In genomic region chr3:110414851-110415250, GRCh38 we compare ENCODE assay signal across 12 cellular contexts.
DNase-seq lines count a peak whose midpoint lies in the region; ATAC-seq and TF ChIP-seq lines count a peak whose summit lies in the region.
"Had no signal": no experiment of that assay in that cellular context is flagged by ENCODE, and none has a peak within 500 bp of the region (broad histone marks: within the 10 kb centered on the region; RNA-seq: fewer than 3 reads in every experiment).

No MANE protein-coding gene starts in this region.

- H3K36me3 ChIP-seq in breast epithelium (no peaks in the 10 kb centered on the region), adipocyte (ENCODE audit: control insufficient read depth, insufficient read depth, low read length, severe bottlenecking) (no peaks in the 10 kb centered on the region), tibial artery (no peaks in the 10 kb centered on the region), uterus (no peaks in the 10 kb centered on the region)

- BruUV-seq in MCF 10A (replicated peaks; lab: Mats Ljungman, UMichigan) = no TSS peak

- no peak for TF ChIP-seq CTCF in MCF 10A (IDR thresholded peaks at IDR 0.05; ENCODE audit: unreplicated experiment)
- TF ChIP-seq CTCF in breast epithelium (IDR thresholded peaks at IDR 0.05) = no peak
- TF ChIP-seq CTCF in foreskin keratinocyte (conservative IDR thresholded peaks at IDR 0.05) = no peak
- TF ChIP-seq CTCF in tibial artery (IDR thresholded peaks at IDR 0.05) = no peak
- TF ChIP-seq CTCF in uterus (IDR thresholded peaks at IDR 0.05) = no peak

- H3K27me3 Mint-ChIP-seq in MCF 10A (ENCODE audit: insufficient read depth, unreplicated experiment) = no peaks in the 10 kb centered on the region
- H3K27me3 Mint-ChIP-seq: activated CD4-positive, alpha-beta memory T cell treated with anti-CD3 and anti-CD28 coated beads, Interleukin-2, amount 10 ng/mL, durations not matched to agents 7 days and 5 days; activated naive CD4-positive, alpha-beta T cell treated with anti-CD3 and anti-CD28 coated beads, Interleukin-2, amount 10 ng/mL, durations not matched to agents 7 days and 5 days had no signal

- H3K27me3 ChIP-seq in breast epithelium (no peaks in the 10 kb centered on the region), adipocyte (replicated peaks; ENCODE audit: control insufficient read depth, insufficient read depth, low read length) (no peaks in the 10 kb centered on the region), foreskin keratinocyte (no peaks in the 10 kb centered on the region), tibial artery (no peaks in the 10 kb centered on the region), uterus (no peaks in the 10 kb centered on the region)

- H3K9me3 Mint-ChIP-seq in MCF 10A (ENCODE audit: unreplicated experiment) = peaks cover 15% of the 10 kb centered on the region
- H3K9me3 Mint-ChIP-seq: activated CD4-positive, alpha-beta memory T cell treated with anti-CD3 and anti-CD28 coated beads, Interleukin-2, amount 10 ng/mL, durations not matched to agents 7 days and 5 days; activated naive CD4-positive, alpha-beta T cell treated with anti-CD3 and anti-CD28 coated beads, Interleukin-2, amount 10 ng/mL, durations not matched to agents 7 days and 5 days; T-helper 1 cell treated with Interleukin-12 subunit alpha and Interleukin-12 subunit beta and Interleukin-4 antibody, amounts not matched to agents 30 μg/mL and 1 μg/mL, for 36 hours had no signal

- no peak overlapping the region for H3K4me3 Mint-ChIP-seq in MCF 10A (ENCODE audit: unreplicated experiment)
- H3K4me3 Mint-ChIP-seq: activated CD4-positive, alpha-beta memory T cell treated with anti-CD3 and anti-CD28 coated beads, Interleukin-2, amount 10 ng/mL, durations not matched to agents 7 days and 5 days; activated naive CD4-positive, alpha-beta T cell treated with anti-CD3 and anti-CD28 coated beads, Interleukin-2, amount 10 ng/mL, durations not matched to agents 7 days and 5 days; T-helper 1 cell treated with Interleukin-12 subunit alpha and Interleukin-12 subunit beta and Interleukin-4 antibody, amounts not matched to agents 30 μg/mL and 1 μg/mL, for 36 hours had no signal

- peak; percentile 96 for ATAC-seq in foreskin keratinocyte
- ATAC-seq in HG02642 (IDR thresholded peaks at IDR 0.05; ENCODE audit: poor library complexity, unreplicated experiment) = no peak

- no peaks in the 10 kb centered on the region for H3K4me1 ChIP-seq in breast epithelium
- H3K4me1 ChIP-seq in adipocyte (ENCODE audit: control insufficient read depth, insufficient read depth, low read length) = peaks cover 33% of the 10 kb centered on the region
- H3K4me1 ChIP-seq in foreskin keratinocyte = peaks cover 30% of the 10 kb centered on the region
- H3K4me1 ChIP-seq in tibial artery = peaks cover 0 to 44% (median 10%) of the 10 kb centered on the region in 4 donors
- H3K4me1 ChIP-seq in uterus = no peaks in the 10 kb centered on the region

- H3K9me3 ChIP-seq in breast epithelium (no peaks in the 10 kb centered on the region), adipocyte (ENCODE audit: control insufficient read depth, low read length) (no peaks in the 10 kb centered on the region), tibial artery (no peaks in the 10 kb centered on the region), uterus (no peaks in the 10 kb centered on the region)

- DNase-seq in MCF 10A (ENCODE audit: unreplicated experiment) (peak; percentile 65), breast epithelium (ENCODE audit: low spot score in 2 of 2) (no peak), adipocyte (ENCODE audit: low read depth) (peak; percentile 57), foreskin keratinocyte (peak; percentile 63 to 85), tibial artery (no peak), uterus (no peak), AML-193 (lab: John Stamatoyannopoulos, UW) (no peak)
- DNase-seq: activated CD4-positive, alpha-beta memory T cell treated with anti-CD3 and anti-CD28 coated beads, Interleukin-2, amount 10 ng/mL, durations not matched to agents 7 days and 5 days; activated naive CD4-positive, alpha-beta T cell treated with anti-CD3 and anti-CD28 coated beads, Interleukin-2, amount 10 ng/mL, durations not matched to agents 7 days and 5 days; NCI-H146 had no signal

- TF ChIP-seq POLR2A in breast epithelium (IDR thresholded peaks at IDR 0.05) = no peak
- TF ChIP-seq POLR2A in uterus (IDR thresholded peaks at IDR 0.05) = no peak

- H3K4me1 Mint-ChIP-seq in MCF 10A (ENCODE audit: insufficient read depth, unreplicated experiment) = peaks cover 30% of the 10 kb centered on the region
- H3K4me1 Mint-ChIP-seq: activated CD4-positive, alpha-beta memory T cell treated with anti-CD3 and anti-CD28 coated beads, Interleukin-2, amount 10 ng/mL, durations not matched to agents 7 days and 5 days; activated naive CD4-positive, alpha-beta T cell treated with anti-CD3 and anti-CD28 coated beads, Interleukin-2, amount 10 ng/mL, durations not matched to agents 7 days and 5 days had no signal

- peak overlapping the region; percentile 96 for H3K27ac Mint-ChIP-seq in MCF 10A (ENCODE audit: low read depth, unreplicated experiment)
- H3K27ac Mint-ChIP-seq: activated CD4-positive, alpha-beta memory T cell treated with anti-CD3 and anti-CD28 coated beads, Interleukin-2, amount 10 ng/mL, durations not matched to agents 7 days and 5 days; activated naive CD4-positive, alpha-beta T cell treated with anti-CD3 and anti-CD28 coated beads, Interleukin-2, amount 10 ng/mL, durations not matched to agents 7 days and 5 days; T-helper 1 cell treated with Interleukin-12 subunit alpha and Interleukin-12 subunit beta and Interleukin-4 antibody, amounts not matched to agents 30 μg/mL and 1 μg/mL, for 36 hours had no signal

- CTCF ChIA-PET in MCF 10A (lab: Yijun Ruan, JAX) = interaction anchor here (0.6 to 0.9 kb wide), 2 partner anchors 112 to 658 kb away, joined by 3 read pairs; no protein-coding TSS in a partner anchor

- H3K9ac ChIP-seq in adipocyte (ENCODE audit: low read length) = peak overlapping the region; percentile 9

- intact Hi-C loops in MCF 10A (cut with micrococcal nuclease) = loop anchor here (10.0 kb wide), 2 partner anchors 110 to 660 kb away; partner anchors contain the start of gene NECTIN3
- intact Hi-C loops in breast epithelium (cut with DNase I; ENCODE audit: low total_unique reads) = no loop called here
- intact Hi-C loops in tibial artery (cut with DNase I; ENCODE audit: low total_unique reads) = no loop called here
- intact Hi-C loops in uterus (cut with DNase I; ENCODE audit: low total_unique reads) = no loop called here

- POLR2A ChIA-PET in MCF 10A (lab: Yijun Ruan, JAX) = no interaction called here

- H3K27ac ChIP-seq in breast epithelium (peak overlapping the region in 1 of 2 donors; percentile 21), foreskin keratinocyte (peak overlapping the region; percentile 19), tibial artery (peak overlapping the region; percentile 54 to 65), uterus (no peak overlapping the region)

- H3K4me3 ChIP-seq in breast epithelium (no peak overlapping the region), adipocyte (ENCODE audit: low read length) (no peak overlapping the region), tibial artery (no peak overlapping the region), uterus (no peak overlapping the region)

- H3K36me3 Mint-ChIP-seq in MCF 10A (ENCODE audit: insufficient read depth, unreplicated experiment) = peaks cover 8% of the 10 kb centered on the region
- H3K36me3 Mint-ChIP-seq: activated naive CD4-positive, alpha-beta T cell treated with anti-CD3 and anti-CD28 coated beads, Interleukin-2, amount 10 ng/mL, durations not matched to agents 7 days and 5 days had no signal

Comparison
In these comparisons a context has a peak if more than half of its experiments do, and no peak if none do; other contexts are left out.
1. DNase-seq: peak in MCF 10A (single experiment), adipocyte (single experiment) and foreskin keratinocyte (2 of 2); none in breast epithelium (0 of 2), tibial artery (0 of 2), uterus (0 of 2) and AML-193 (0 of 2).
2. H3K27ac ChIP-seq: peak in foreskin keratinocyte (single experiment) and tibial artery (2 of 2); none in uterus (0 of 2).